19 cellular contexts compared by ENCODE assay signal in the genomic region with DNA sequence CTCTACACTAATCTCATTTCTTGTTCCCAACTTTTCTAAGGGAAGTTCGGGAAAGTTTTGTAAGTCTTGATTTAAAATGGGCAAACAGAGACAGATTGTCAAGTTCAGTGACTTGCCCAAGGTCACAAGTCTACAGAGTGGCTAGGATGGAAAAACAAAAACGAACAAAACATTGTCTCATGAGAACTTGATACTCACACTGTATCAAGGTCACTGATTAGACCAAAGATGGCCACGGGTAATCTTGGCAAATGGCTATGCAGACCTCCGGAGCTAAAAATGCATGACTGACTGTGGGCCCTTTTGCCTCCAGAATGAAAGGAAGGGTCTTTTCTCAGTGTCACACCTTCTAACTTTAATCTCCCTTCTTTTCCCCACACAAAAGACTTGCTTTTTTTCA.
DNase-seq lines count a peak whose midpoint lies in the region; ATAC-seq and TF ChIP-seq lines count a peak whose summit lies in the region.
"Had no signal": no experiment of that assay in that cellular context is flagged by ENCODE, and none has a peak within 500 bp of the region (broad histone marks: within the 10 kb centered on the region; RNA-seq: fewer than 3 reads in every experiment).

No MANE protein-coding gene starts in this region.

- H3K36me3 Mint-ChIP-seq in stimulated activated naive CD8-positive, alpha-beta T cell treated with anti-CD3 and anti-CD28 coated beads, Interleukin-15, Interleukin-2, amounts not matched to agents 100 ng/mL and 50 ng/mL, for 24 hours (ENCODE audit: low read depth), result peaks cover 74% of the 10 kb centered on the region
- H3K36me3 Mint-ChIP-seq in activated T-helper 2 cell treated with anti-CD3 and anti-CD28 coated beads, Interferon-gamma antibody, Interleukin-2, Interleukin-4, amounts not matched to agents 10 μg/mL and 5 μg/mL and 100 μg/mL, durations not matched to agents 14 hours and 24 hours and 36 hours (ENCODE audit: low read depth), result peaks cover 71% of the 10 kb centered on the region
- H3K36me3 Mint-ChIP-seq in naive B cell, result peaks cover 18 to 23% of the 10 kb centered on the region in 2 donors
- peaks cover 18% of the 10 kb centered on the region for H3K36me3 Mint-ChIP-seq in type B pancreatic cell
- H3K36me3 Mint-ChIP-seq: WTC11 had no signal

- no peak for TF ChIP-seq CTCF in type B pancreatic cell (conservative IDR thresholded peaks at IDR 0.05)

- no peak for ATAC-seq in stimulated activated naive CD8-positive, alpha-beta T cell treated with anti-CD3 and anti-CD28 coated beads, Interleukin-15, Interleukin-2, amounts not matched to agents 100 U/mL and 50 U/mL, for 24 hours
- ATAC-seq in naive B cell (ENCODE audit: low read depth in 2 of 2), result no peak
- no peak for ATAC-seq in HG03025 (IDR thresholded peaks at IDR 0.05; ENCODE audit: low FRiP score, unreplicated experiment)

- peaks cover 94% of the 10 kb centered on the region for H3K4me1 Mint-ChIP-seq in stimulated activated naive CD8-positive, alpha-beta T cell treated with anti-CD3 and anti-CD28 coated beads, Interleukin-15, Interleukin-2, amounts not matched to agents 100 ng/mL and 50 ng/mL, for 24 hours (ENCODE audit: low read depth)
- H3K4me1 Mint-ChIP-seq in activated T-helper 2 cell treated with anti-CD3 and anti-CD28 coated beads, Interferon-gamma antibody, Interleukin-2, Interleukin-4, amounts not matched to agents 10 μg/mL and 5 μg/mL and 100 μg/mL, durations not matched to agents 14 hours and 24 hours and 36 hours (ENCODE audit: low read depth), result peaks cover 76% of the 10 kb centered on the region
- H3K4me1 Mint-ChIP-seq in naive B cell (peaks cover 63 to 84% (median 81%) of the 10 kb centered on the region in 3 donors), type B pancreatic cell (ENCODE audit: unreplicated experiment) (peaks cover 55% of the 10 kb centered on the region)

- no peak for DNase-seq in stimulated activated naive CD8-positive, alpha-beta T cell treated with anti-CD3 and anti-CD28 coated beads, Interleukin-15, Interleukin-2, amounts not matched to agents 100 U/mL and 50 U/mL, for 24 hours
- DNase-seq in activated T-helper 2 cell treated with anti-CD3 and anti-CD28 coated beads, Interferon-gamma antibody, Interleukin-2, Interleukin-4, amounts not matched to agents 10 μg/mL and 5 μg/mL and 100 μg/mL, durations not matched to agents 14 hours and 24 hours and 36 hours (ENCODE audit: low spot score), result no peak
- no peak for DNase-seq in naive B cell
- no peak for DNase-seq in type B pancreatic cell (ENCODE audit: extremely low spot score, unreplicated experiment)
- DNase-seq in T-helper 1 cell, result no peak
- no peak for DNase-seq in GOT3 (lab: John Stamatoyannopoulos, UW)
- DNase-seq: activated naive CD4-positive, alpha-beta T cell treated with anti-CD3 and anti-CD28 coated beads for 36 hours; activated T-cell treated with anti-CD3 and anti-CD28 coated beads, Interleukin-2, amount 50 U/mL, for 1 hour; C1 segment of cervical spinal cord; DMS153; kidney glomerular epithelial cell; NCI-H1105 treated with DMSO at 0.1 percent for 48 hours; NCI-H2029 treated with DMSO at 0.1 percent for 48 hours; NCI-H2227 treated with DMSO at 0.1 percent for 48 hours; NCI-H69; stimulated activated CD4-positive, alpha-beta T cell treated with anti-CD3 and anti-CD28 coated beads, Interleukin-1b, Interleukin-23, amount 100 ng/mL, for 48 hours had no signal

- no peaks in the 10 kb centered on the region for H3K27me3 Mint-ChIP-seq in stimulated activated naive CD8-positive, alpha-beta T cell treated with anti-CD3 and anti-CD28 coated beads, Interleukin-15, Interleukin-2, amounts not matched to agents 100 ng/mL and 50 ng/mL, for 24 hours
- H3K27me3 Mint-ChIP-seq in activated T-helper 2 cell treated with anti-CD3 and anti-CD28 coated beads, Interferon-gamma antibody, Interleukin-2, Interleukin-4, amounts not matched to agents 10 μg/mL and 5 μg/mL and 100 μg/mL, durations not matched to agents 14 hours and 24 hours and 36 hours (ENCODE audit: low read depth), result no peaks in the 10 kb centered on the region
- H3K27me3 Mint-ChIP-seq in naive B cell, result no peaks in the 10 kb centered on the region
- no peaks in the 10 kb centered on the region for H3K27me3 Mint-ChIP-seq in type B pancreatic cell

- no peak overlapping the region for H3K4me3 Mint-ChIP-seq in stimulated activated naive CD8-positive, alpha-beta T cell treated with anti-CD3 and anti-CD28 coated beads, Interleukin-15, Interleukin-2, amounts not matched to agents 100 ng/mL and 50 ng/mL, for 24 hours
- no peak overlapping the region for H3K4me3 Mint-ChIP-seq in activated T-helper 2 cell treated with anti-CD3 and anti-CD28 coated beads, Interferon-gamma antibody, Interleukin-2, Interleukin-4, amounts not matched to agents 10 μg/mL and 5 μg/mL and 100 μg/mL, durations not matched to agents 14 hours and 24 hours and 36 hours (ENCODE audit: low read depth)
- H3K4me3 Mint-ChIP-seq in naive B cell (no peak overlapping the region), type B pancreatic cell (no peak overlapping the region)
- H3K4me3 Mint-ChIP-seq: activated naive CD4-positive, alpha-beta T cell treated with anti-CD3 and anti-CD28 coated beads for 36 hours; WTC11 had no signal

- peak overlapping the region; percentile 71 for H3K27ac Mint-ChIP-seq in stimulated activated naive CD8-positive, alpha-beta T cell treated with anti-CD3 and anti-CD28 coated beads, Interleukin-15, Interleukin-2, amounts not matched to agents 100 ng/mL and 50 ng/mL, for 24 hours
- H3K27ac Mint-ChIP-seq in activated T-helper 2 cell treated with anti-CD3 and anti-CD28 coated beads, Interferon-gamma antibody, Interleukin-2, Interleukin-4, amounts not matched to agents 10 μg/mL and 5 μg/mL and 100 μg/mL, durations not matched to agents 14 hours and 24 hours and 36 hours, result peak overlapping the region; percentile 6
- H3K27ac Mint-ChIP-seq in naive B cell, result peak overlapping the region in 5 of 6 donors; percentile 11 to 86 (median 64)
- H3K27ac Mint-ChIP-seq in type B pancreatic cell, result peak overlapping the region; percentile 24
- H3K27ac Mint-ChIP-seq: WTC11 had no signal

- no peaks in the 10 kb centered on the region for H3K9me3 Mint-ChIP-seq in stimulated activated naive CD8-positive, alpha-beta T cell treated with anti-CD3 and anti-CD28 coated beads, Interleukin-15, Interleukin-2, amounts not matched to agents 100 ng/mL and 50 ng/mL, for 24 hours
- H3K9me3 Mint-ChIP-seq in activated T-helper 2 cell treated with anti-CD3 and anti-CD28 coated beads, Interferon-gamma antibody, Interleukin-2, Interleukin-4, amounts not matched to agents 10 μg/mL and 5 μg/mL and 100 μg/mL, durations not matched to agents 14 hours and 24 hours and 36 hours, result no peaks in the 10 kb centered on the region
- no peaks in the 10 kb centered on the region for H3K9me3 Mint-ChIP-seq in naive B cell
- H3K9me3 Mint-ChIP-seq in type B pancreatic cell, result no peaks in the 10 kb centered on the region
- H3K9me3 Mint-ChIP-seq: activated naive CD4-positive, alpha-beta T cell treated with anti-CD3 and anti-CD28 coated beads for 36 hours; WTC11 had no signal

- intact Hi-C loops in activated T-helper 2 cell treated with anti-CD3 and anti-CD28 coated beads, Interferon-gamma antibody, Interleukin-2, Interleukin-4, amounts not matched to agents 10 μg/mL and 5 μg/mL and 100 μg/mL, durations not matched to agents 14 hours and 24 hours and 36 hours (cut with micrococcal nuclease), result no loop called here

Comparison
In these comparisons a context has a peak if more than half of its experiments do, and no peak if none do; other contexts are left out.
1. H3K27ac Mint-ChIP-seq: peak in every context shown above with its lines; median percentile 71 in stimulated activated naive CD8-positive, alpha-beta T cell treated with anti-CD3 and anti-CD28 coated beads, Interleukin-15, Interleukin-2, amounts not matched to agents 100 ng/mL and 50 ng/mL, for 24 hours; 64 in naive B cell; 24 in type B pancreatic cell; 6 in activated T-helper 2 cell treated with anti-CD3 and anti-CD28 coated beads, Interferon-gamma antibody, Interleukin-2, Interleukin-4, amounts not matched to agents 10 μg/mL and 5 μg/mL and 100 μg/mL, durations not matched to agents 14 hours and 24 hours and 36 hours.